ENCODE assay signal across 1 cellular context in genomic region chr5:177099422-177100093, GRCh38.
A peak's percentile ranks its signal among the peaks of the same experiment; 100 is the strongest.
TF ChIP-seq lines count a peak whose summit lies in the region.

No MANE protein-coding gene starts in this region.

TF ChIP-seq in GM12878, 131 proteins besides CTCF, POLR2A, EP300 and RAD21 (continued from another document):
- TF ChIP-seq BHLHE40 (IDR thresholded peaks at IDR 0.05; ENCODE audit: borderline replicate concordance in 1 of 2, low read depth in 2 of 2, low read length in 1 of 2), result peak in 1 of 2 experiments; percentile 60; a peak in 1 of 4 replicates
